14 cellular contexts compared by ENCODE assay signal in the genomic region with DNA sequence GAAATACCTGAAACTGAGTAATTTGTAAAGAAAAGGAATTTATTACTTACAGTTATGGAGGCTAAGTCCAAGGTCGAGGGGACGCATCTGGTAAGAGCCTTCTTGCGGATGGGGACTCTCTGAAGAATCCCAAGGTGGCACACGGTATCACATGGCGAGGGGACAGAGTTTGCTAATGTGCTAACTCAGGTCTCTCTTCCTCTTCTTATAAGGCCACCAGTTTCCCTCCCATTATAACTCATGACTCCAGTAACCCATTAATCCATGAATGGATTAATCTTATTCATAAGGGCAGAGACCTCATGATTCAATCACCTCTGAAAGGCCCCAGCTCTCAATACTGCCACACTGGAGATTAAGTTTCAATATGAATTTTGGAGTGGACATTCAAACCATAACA. TPM values are rescaled to one million over a fixed set of nuclear protein-coding genes. Genes with fewer than 3 reads are reported as not detected.
DNase-seq lines count a peak whose midpoint lies in the region; ATAC-seq and TF ChIP-seq lines count a peak whose summit lies in the region.
"Had no signal": no experiment of that assay in that cellular context is flagged by ENCODE, and none has a peak within 500 bp of the region (broad histone marks: within the 10 kb centered on the region; RNA-seq: fewer than 3 reads in every experiment).

No MANE protein-coding gene starts in this region.

- H3K36me3 Mint-ChIP-seq in activated naive CD4-positive, alpha-beta T cell treated with anti-CD3 and anti-CD28 coated beads for 36 hours (ENCODE audit: low read depth), result peaks cover 63% of the 10 kb centered on the region
- peaks cover 34% of the 10 kb centered on the region for H3K36me3 Mint-ChIP-seq in effector memory CD8-positive, alpha-beta T cell (ENCODE audit: insufficient read depth)

- H3K27me3 Mint-ChIP-seq in activated naive CD4-positive, alpha-beta T cell treated with anti-CD3 and anti-CD28 coated beads for 36 hours (ENCODE audit: low read depth), result no peaks in the 10 kb centered on the region
- no peaks in the 10 kb centered on the region for H3K27me3 Mint-ChIP-seq in effector memory CD8-positive, alpha-beta T cell
- H3K27me3 Mint-ChIP-seq: CD4-positive, CD25-positive, alpha-beta regulatory T cell had no signal

- no peaks in the 10 kb centered on the region for H3K9me3 ChIP-seq in thyroid gland

- peaks cover 7% of the 10 kb centered on the region for H3K9me3 Mint-ChIP-seq in activated naive CD4-positive, alpha-beta T cell treated with anti-CD3 and anti-CD28 coated beads for 36 hours
- no peaks in the 10 kb centered on the region for H3K9me3 Mint-ChIP-seq in effector memory CD8-positive, alpha-beta T cell
- H3K9me3 Mint-ChIP-seq: CD4-positive, CD25-positive, alpha-beta regulatory T cell had no signal

- no peak for TF ChIP-seq POLR2A in thyroid gland (IDR thresholded peaks at IDR 0.05)

- no peak overlapping the region for H3K4me3 ChIP-seq in thyroid gland (replicated peaks in 1 of 3)
- H3K4me3 ChIP-seq: K562 had no signal

- H3K27me3 ChIP-seq in thyroid gland, result no peaks in the 10 kb centered on the region

- H3K27ac ChIP-seq in VCaP (0 out of 2 replicates have a peak overlapping the region, but pooled peaks have one; percentile 48), thyroid gland (peak overlapping the region in 2 of 3 donors; percentile 92)

- WGBS in thyroid gland, 2 donors, result 95% methylated on average over 5 of the region's 5 CpGs

- CTCF ChIA-PET in activated naive CD4-positive, alpha-beta T cell treated with anti-CD3 and anti-CD28 coated beads for 36 hours (lab: Charles Lee), result interaction anchor here (1.6 to 6.3 kb wide), 4 partner anchors 27 to 90 kb away, joined by 5 to 97 read pairs (median 26); no protein-coding TSS in a partner anchor

- no peak for DNase-seq in activated naive CD4-positive, alpha-beta T cell treated with anti-CD3 and anti-CD28 coated beads for 36 hours
- no peak for DNase-seq in activated naive CD4-positive, alpha-beta T cell (lab: John Stamatoyannopoulos, UW)
- DNase-seq in effector memory CD8-positive, alpha-beta T cell, result no peak
- DNase-seq in thyroid gland (no peak), head of caudate nucleus (no peak), left lobe of liver (ENCODE audit: low spot score) (no peak)
- DNase-seq: CD4-positive, CD25-positive, alpha-beta regulatory T cell; EL; GOT3; NCI-H187 treated with DMSO at 0.1 percent for 48 hours; NCI-H69 had no signal

- ATAC-seq in effector memory CD8-positive, alpha-beta T cell (replicated peaks), result no peak
- ATAC-seq in left lobe of liver, result no peak
- ATAC-seq: K562 had no signal

- H3K27ac Mint-ChIP-seq in activated naive CD4-positive, alpha-beta T cell treated with anti-CD3 and anti-CD28 coated beads for 36 hours, result peak overlapping the region; percentile 90
- peak overlapping the region; percentile 52 to 84 for H3K27ac Mint-ChIP-seq in effector memory CD8-positive, alpha-beta T cell

- H3K4me1 ChIP-seq in thyroid gland, result peaks cover 40 to 56% of the 10 kb centered on the region in 2 donors

- H3K36me3 ChIP-seq in thyroid gland, result no peaks in the 10 kb centered on the region

- H3K4me1 Mint-ChIP-seq in activated naive CD4-positive, alpha-beta T cell treated with anti-CD3 and anti-CD28 coated beads for 36 hours (ENCODE audit: low read depth), result peaks cover 80% of the 10 kb centered on the region
- peaks cover 25 to 39% of the 10 kb centered on the region in 2 donors for H3K4me1 Mint-ChIP-seq in effector memory CD8-positive, alpha-beta T cell (ENCODE audit: low read depth in 2 of 2)

- intact Hi-C loops in activated naive CD4-positive, alpha-beta T cell treated with anti-CD3 and anti-CD28 coated beads for 36 hours (cut with micrococcal nuclease), result loop anchor here (2.0 to 5.0 kb wide), 2 partner anchors 111 to 283 kb away; no protein-coding TSS in a partner anchor
- intact Hi-C loops in thyroid gland (cut with DNase I) (no loop called here), head of caudate nucleus (cut with DNase I) (no loop called here)

- TF ChIP-seq CTCF in VCaP (conservative IDR thresholded peaks at IDR 0.05) (no peak), thyroid gland (IDR thresholded peaks at IDR 0.05) (no peak)

- H3K4me3 Mint-ChIP-seq in activated naive CD4-positive, alpha-beta T cell treated with anti-CD3 and anti-CD28 coated beads for 36 hours, result no peak overlapping the region
- no peak overlapping the region for H3K4me3 Mint-ChIP-seq in effector memory CD8-positive, alpha-beta T cell
- H3K4me3 Mint-ChIP-seq: CD4-positive, CD25-positive, alpha-beta regulatory T cell had no signal

RNA-seq across cellular contexts. Expression of a gene that starts 15.7 kb away (rescaled TPM):
- total RNA-seq in activated naive CD4-positive, alpha-beta T cell treated with anti-CD3 and anti-CD28 coated beads for 36 hours, result 100 to 1,000 TPM; 394 to 397 TPM
- total RNA-seq in thyroid gland (100 to 1,000 TPM in 2 of 4 donors, 10 to 100 TPM in 2; 31.1 to 163 (median 88.9) TPM), left lobe of liver (0.20 TPM)
- total RNA-seq: OCI-LY7 had no signal

RNA-seq across cellular contexts. Expression of a gene that starts 37.5 kb away (rescaled TPM):
- 10 to 100 TPM; 52.7 to 61.8 TPM for total RNA-seq in activated naive CD4-positive, alpha-beta T cell treated with anti-CD3 and anti-CD28 coated beads for 36 hours
- total RNA-seq in thyroid gland, result 1 to 10 TPM; 2.8 to 4.6 (median 3.7) TPM
- 0.40 TPM for total RNA-seq in left lobe of liver
- total RNA-seq: OCI-LY7 had no signal

Comparison
In these comparisons a context has a peak if more than half of its experiments do, and no peak if none do; other contexts are left out.
1. RNA of a gene that starts 15.7 kb away (total RNA-seq): 394 to 397 TPM in activated naive CD4-positive, alpha-beta T cell treated with anti-CD3 and anti-CD28 coated beads for 36 hours and 31.1 to 163 TPM in thyroid gland; 0.20 TPM in left lobe of liver (single experiment); every median in the first group is over 10 times any median in the second.
2. RNA of a gene that starts 37.5 kb away (total RNA-seq): 52.7 to 61.8 TPM in activated naive CD4-positive, alpha-beta T cell treated with anti-CD3 and anti-CD28 coated beads for 36 hours; 2.8 to 4.6 TPM in thyroid gland and 0.40 TPM in left lobe of liver (single experiment); every median in the first group is over 4 times any median in the second.